ENCODE assay signal across 1 cellular context in the genomic region with DNA sequence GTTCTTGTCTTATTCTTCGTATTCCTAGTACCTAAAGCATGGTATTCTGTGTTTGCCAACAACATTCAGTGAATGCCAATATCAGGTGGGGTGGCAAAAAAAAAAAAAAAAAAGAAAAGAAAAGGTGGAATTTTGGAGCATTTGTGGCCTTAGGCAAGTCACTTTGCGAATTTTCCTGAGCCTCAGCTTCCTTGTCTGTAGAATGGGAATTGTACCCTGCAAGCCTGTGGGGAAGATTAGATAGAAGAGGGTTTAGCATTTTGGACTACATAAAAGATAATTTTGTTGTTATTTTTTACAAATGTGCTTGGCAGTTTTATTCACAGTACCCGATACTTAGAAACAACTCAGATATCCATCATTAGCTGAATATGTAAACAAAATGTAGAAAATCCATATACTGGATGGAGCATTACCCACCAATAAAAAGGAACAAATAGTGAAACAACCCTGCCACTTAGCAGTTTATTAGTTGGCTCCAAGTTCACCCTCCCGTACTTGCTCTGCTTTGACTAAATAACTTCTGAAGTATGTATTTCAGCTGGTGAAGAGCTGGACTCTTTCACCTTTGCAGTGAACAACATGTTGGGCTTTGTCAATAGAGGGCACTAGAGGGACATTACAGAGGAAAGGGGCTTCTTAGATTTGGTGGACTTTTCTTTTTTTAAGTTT.
TF ChIP-seq lines count a peak whose summit lies in the region.

No MANE protein-coding gene starts in this region.

TF ChIP-seq in HEK293, 187 proteins besides CTCF, POLR2A, EP300 and RAD21 (continued from another document):
- TF ChIP-seq PRDM10 (tag by site-specific recombination; IDR thresholded peaks at IDR 0.05) (peak; percentile 56; the same call in 1 of the 2 replicates), MYNN (tag by site-specific recombination; IDR thresholded peaks at IDR 0.05; ENCODE audit: borderline replicate concordance) (no peak), ZNF146 (tag by site-specific recombination; IDR thresholded peaks at IDR 0.05) (peak; percentile 89), REPIN1 (tag by site-specific recombination; IDR thresholded peaks at IDR 0.05; ENCODE audit: low read depth) (no peak)
